ENCODE assay signal across 20 cellular contexts in the genomic region with DNA sequence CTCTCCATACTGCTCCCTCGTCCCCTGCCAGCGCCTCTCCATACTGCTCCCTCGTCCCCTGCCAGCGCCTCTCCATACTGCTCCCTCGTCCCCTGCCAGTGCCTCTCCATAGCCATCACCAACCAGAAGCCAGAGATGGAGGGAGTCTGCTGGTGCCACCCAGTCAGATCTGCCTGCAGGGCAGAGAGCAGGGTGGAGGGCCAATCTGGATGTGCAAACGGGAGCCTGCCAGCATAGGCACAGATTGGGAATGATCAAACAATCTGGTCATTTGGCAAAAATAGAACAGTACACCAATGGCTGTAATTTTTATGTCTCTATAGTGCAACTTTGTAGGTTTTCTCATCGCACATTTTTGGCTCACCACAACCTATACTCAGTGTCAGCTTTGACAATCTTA.
DNase-seq lines count a peak whose midpoint lies in the region; ATAC-seq lines count a peak whose summit lies in the region.
"Had no signal": no experiment of that assay in that cellular context is flagged by ENCODE, and none has a peak within 500 bp of the region (broad histone marks: within the 10 kb centered on the region; RNA-seq: fewer than 3 reads in every experiment).

No MANE protein-coding gene starts in this region.

- CTCF ChIA-PET in activated CD4-positive, alpha-beta T cell treated with anti-CD3 and anti-CD28 coated beads, Interleukin-2, amount 10 ng/mL, durations not matched to agents 7 days and 5 days (lab: Charles Lee), result no interaction called here

- POLR2A ChIA-PET in activated CD4-positive, alpha-beta T cell treated with anti-CD3 and anti-CD28 coated beads, Interleukin-2, amount 10 ng/mL, durations not matched to agents 7 days and 5 days (lab: Charles Lee), result interaction anchor here (0.6 kb wide), 1 partner anchor 637 kb away, joined by 16 read pairs; no protein-coding TSS in a partner anchor

- H3K9me3 ChIP-seq in KOPT-K1 (ENCODE audit: insufficient read depth, low read length, poor library complexity, severe bottlenecking), result no peaks in the 10 kb centered on the region
- H3K9me3 ChIP-seq: ascending aorta, Caco-2 had no signal

- peaks cover 11% of the 10 kb centered on the region for H3K27me3 Mint-ChIP-seq in activated CD4-positive, alpha-beta T cell treated with anti-CD3 and anti-CD28 coated beads, Interleukin-2, amount 10 ng/mL, durations not matched to agents 24 days and 14 days
- peaks cover 3% of the 10 kb centered on the region for H3K27me3 Mint-ChIP-seq in activated CD4-positive, alpha-beta T cell treated with anti-CD3 and anti-CD28 coated beads, Interleukin-2, amount 10 ng/mL, durations not matched to agents 7 days and 5 days
- H3K27me3 Mint-ChIP-seq in activated naive CD8-positive, alpha-beta T cell treated with anti-CD3 and anti-CD28 coated beads for 36 hours, result peaks cover 8% of the 10 kb centered on the region

- intact Hi-C loops in activated CD4-positive, alpha-beta T cell treated with anti-CD3 and anti-CD28 coated beads, Interleukin-2, amount 10 ng/mL, durations not matched to agents 24 days and 14 days (cut with micrococcal nuclease), result no loop called here
- intact Hi-C loops in posterior vena cava (cut with DNase I) (no loop called here), left ventricle myocardium superior (cut with micrococcal nuclease) (no loop called here)

- H3K9me3 Mint-ChIP-seq in activated CD4-positive, alpha-beta T cell treated with anti-CD3 and anti-CD28 coated beads, Interleukin-2, amount 10 ng/mL, durations not matched to agents 24 days and 14 days, result no peaks in the 10 kb centered on the region
- H3K9me3 Mint-ChIP-seq in activated CD4-positive, alpha-beta T cell treated with anti-CD3 and anti-CD28 coated beads, Interleukin-2, amount 10 ng/mL, durations not matched to agents 7 days and 5 days, result no peaks in the 10 kb centered on the region
- H3K9me3 Mint-ChIP-seq in activated naive CD8-positive, alpha-beta T cell treated with anti-CD3 and anti-CD28 coated beads for 36 hours, result no peaks in the 10 kb centered on the region
- H3K9me3 Mint-ChIP-seq: activated T-cell treated with anti-CD3 and anti-CD28 coated beads, Interleukin-2, amount 50 U/mL, for 4 hours; H9 had no signal

- peak overlapping the region; percentile 62 for H3K27ac ChIP-seq in KOPT-K1 (ENCODE audit: low read depth, low read length, poor library complexity, severe bottlenecking)
- H3K27ac ChIP-seq: ascending aorta had no signal

- H3K27ac Mint-ChIP-seq in activated CD4-positive, alpha-beta T cell treated with anti-CD3 and anti-CD28 coated beads, Interleukin-2, amount 10 ng/mL, durations not matched to agents 24 days and 14 days, result peak overlapping the region; percentile 76
- no peak overlapping the region for H3K27ac Mint-ChIP-seq in activated CD4-positive, alpha-beta T cell treated with anti-CD3 and anti-CD28 coated beads, Interleukin-2, amount 10 ng/mL, durations not matched to agents 7 days and 5 days
- peak overlapping the region; percentile 67 for H3K27ac Mint-ChIP-seq in activated naive CD8-positive, alpha-beta T cell treated with anti-CD3 and anti-CD28 coated beads for 36 hours
- H3K27ac Mint-ChIP-seq: H9, mesothelial cell of epicardium had no signal

- ATAC-seq in left ventricle myocardium superior, result no peak
- ATAC-seq in HG03520 (IDR thresholded peaks at IDR 0.05; ENCODE audit: unreplicated experiment), result no peak

- no peaks in the 10 kb centered on the region for H3K36me3 ChIP-seq in KOPT-K1 (ENCODE audit: insufficient read depth, low read length)
- H3K36me3 ChIP-seq: ascending aorta, tibial nerve had no signal

- H3K4me1 Mint-ChIP-seq in activated CD4-positive, alpha-beta T cell treated with anti-CD3 and anti-CD28 coated beads, Interleukin-2, amount 10 ng/mL, durations not matched to agents 24 days and 14 days, result peaks cover 46% of the 10 kb centered on the region
- H3K4me1 Mint-ChIP-seq in activated CD4-positive, alpha-beta T cell treated with anti-CD3 and anti-CD28 coated beads, Interleukin-2, amount 10 ng/mL, durations not matched to agents 7 days and 5 days, result peaks cover 71% of the 10 kb centered on the region
- H3K4me1 Mint-ChIP-seq in activated naive CD8-positive, alpha-beta T cell treated with anti-CD3 and anti-CD28 coated beads for 36 hours, result peaks cover 62% of the 10 kb centered on the region

- peak overlapping the region; percentile 74 for H3K4me3 Mint-ChIP-seq in activated CD4-positive, alpha-beta T cell treated with anti-CD3 and anti-CD28 coated beads, Interleukin-2, amount 10 ng/mL, durations not matched to agents 24 days and 14 days
- no peak overlapping the region for H3K4me3 Mint-ChIP-seq in activated CD4-positive, alpha-beta T cell treated with anti-CD3 and anti-CD28 coated beads, Interleukin-2, amount 10 ng/mL, durations not matched to agents 7 days and 5 days
- H3K4me3 Mint-ChIP-seq in activated naive CD8-positive, alpha-beta T cell treated with anti-CD3 and anti-CD28 coated beads for 36 hours, result no peak overlapping the region
- H3K4me3 Mint-ChIP-seq: H9, mesothelial cell of epicardium had no signal

- DNase-seq in activated CD4-positive, alpha-beta T cell treated with anti-CD3 and anti-CD28 coated beads, Interleukin-2, amount 10 ng/mL, durations not matched to agents 24 days and 14 days, result no peak
- no peak for DNase-seq in activated CD4-positive, alpha-beta T cell treated with anti-CD3 and anti-CD28 coated beads, Interleukin-2, amount 10 ng/mL, durations not matched to agents 7 days and 5 days
- no peak for DNase-seq in activated naive CD8-positive, alpha-beta T cell treated with anti-CD3 and anti-CD28 coated beads for 36 hours
- peak; percentile 17 for DNase-seq in posterior vena cava (ENCODE audit: low spot score)
- DNase-seq in SK-N-DZ (ENCODE audit: low spot score), result no peak
- no peak for DNase-seq in left ventricle myocardium superior
- DNase-seq: activated T-cell treated with anti-CD3 and anti-CD28 coated beads, Interleukin-2, amount 50 U/mL, for 4 hours; cortex of kidney; glutamatergic neuron; H9; NCI-H2081; NCI-H526; stimulated activated CD4-positive, alpha-beta T cell treated with anti-CD3 and anti-CD28 coated beads, Interleukin-2, amount 100 ng/mL, for 48 hours; stimulated activated CD8-positive, alpha-beta memory T cell treated with anti-CD3 and anti-CD28 coated beads, Interleukin-4, amount 100 ng/mL, for 48 hours had no signal

- H3K36me3 Mint-ChIP-seq in activated CD4-positive, alpha-beta T cell treated with anti-CD3 and anti-CD28 coated beads, Interleukin-2, amount 10 ng/mL, durations not matched to agents 24 days and 14 days (ENCODE audit: low read depth), result no peaks in the 10 kb centered on the region
- peaks cover 6% of the 10 kb centered on the region for H3K36me3 Mint-ChIP-seq in activated CD4-positive, alpha-beta T cell treated with anti-CD3 and anti-CD28 coated beads, Interleukin-2, amount 10 ng/mL, durations not matched to agents 7 days and 5 days (ENCODE audit: low read depth)
- H3K36me3 Mint-ChIP-seq in activated naive CD8-positive, alpha-beta T cell treated with anti-CD3 and anti-CD28 coated beads for 36 hours, result no peaks in the 10 kb centered on the region
- H3K36me3 Mint-ChIP-seq: mesothelial cell of epicardium had no signal
